In the genomic region with DNA sequence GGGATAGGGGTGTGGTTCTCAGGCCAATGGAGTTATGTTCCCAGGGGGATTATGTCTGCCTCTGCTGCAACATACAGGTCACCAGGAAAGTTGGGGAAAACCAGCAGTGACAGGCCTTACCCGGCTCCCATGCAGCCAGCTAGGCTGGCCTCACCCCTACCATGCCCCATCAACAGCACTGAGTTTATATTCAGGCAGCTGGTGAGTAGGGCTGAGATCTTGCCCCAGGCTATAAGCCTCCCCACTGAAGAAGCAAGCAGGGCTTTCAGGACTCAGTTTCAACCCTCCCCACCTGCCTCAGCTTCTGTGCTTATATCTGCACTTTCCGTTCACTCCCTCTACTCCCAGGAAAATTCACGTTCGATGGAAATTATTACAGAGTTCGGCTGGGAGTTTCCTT, we compare ENCODE assay signal across 37 cellular contexts.
"Had no signal": no experiment of that assay in that cellular context is flagged by ENCODE, and none has a peak within 500 bp of the region (broad histone marks: within the 10 kb centered on the region; RNA-seq: fewer than 3 reads in every experiment).

No MANE protein-coding gene starts in this region.

- FAIRE-seq: bronchial epithelial cell, TTC549 had no signal

- H3K4me3 ChIP-seq: adrenal gland, ascending aorta, cardiac muscle cell had no signal

- DNase-seq: activated CD4-positive, alpha-beta memory T cell treated with anti-CD3 and anti-CD28 coated beads, Interleukin-2, amount 10 ng/mL, durations not matched to agents 7 days and 5 days; activated CD4-positive, alpha-beta T cell treated with anti-CD3 and anti-CD28 coated beads for 1 hour; activated CD4-positive, alpha-beta T cell treated with anti-CD3 and anti-CD28 coated beads for 36 hours; activated CD4-positive, alpha-beta T cell treated with anti-CD3 and anti-CD28 coated beads for 48 hours; activated CD4-positive, alpha-beta T cell treated with anti-CD3 and anti-CD28 coated beads, Interleukin-2, amount 10 ng/mL, durations not matched to agents 7 days and 5 days; activated CD4-positive, alpha-beta T cell treated with anti-CD3 and anti-CD28 coated beads, Interleukin-2, amount 50 U/mL, for 48 hours; activated CD4-positive, CD25-positive, alpha-beta regulatory T cell; activated CD8-positive, alpha-beta memory T cell treated with anti-CD3 and anti-CD28 coated beads for 24 hours; activated CD8-positive, alpha-beta memory T cell treated with anti-CD3 and anti-CD28 coated beads, Interleukin-2, amount 10 ng/mL, durations not matched to agents 7 days and 5 days; activated CD8-positive, alpha-beta memory T cell treated with anti-CD3 and anti-CD28 coated beads, Interleukin-2, amount 50 U/mL, for 48 hours; activated CD8-positive, alpha-beta T cell treated with anti-CD3 and anti-CD28 coated beads, Interleukin-2, amount 10 ng/mL, durations not matched to agents 7 days and 5 days; activated effector memory CD4-positive, alpha-beta T cell treated with Interleukin-2 at 50 U/mL for 16 hours; activated gamma-delta T cell; activated naive CD4-positive, alpha-beta T cell treated with anti-CD3 and anti-CD28 coated beads, Interleukin-2, amount 10 ng/mL, durations not matched to agents 7 days and 5 days; activated naive CD4-positive, alpha-beta T cell treated with Interleukin-2 at 50 U/mL for 16 hours; activated T-cell treated with anti-CD3 and anti-CD28 coated beads, Interleukin-2, amount 50 U/mL, for 24 hours; activated T-cell treated with anti-CD3 and anti-CD28 coated beads, Interleukin-2, amount 50 U/mL, for 48 hours; adrenal gland; amniotic stem cell; caudate nucleus; cerebellar nuclear complex; T-helper 1 cell; T-helper 2 cell; T-helper 9 cell had no signal

- H3K27ac Mint-ChIP-seq: activated CD4-positive, alpha-beta memory T cell treated with anti-CD3 and anti-CD28 coated beads, Interleukin-2, amount 10 ng/mL, durations not matched to agents 7 days and 5 days; activated CD4-positive, alpha-beta T cell treated with anti-CD3 and anti-CD28 coated beads for 36 hours; activated CD4-positive, alpha-beta T cell treated with anti-CD3 and anti-CD28 coated beads, Interleukin-2, amount 10 ng/mL, durations not matched to agents 7 days and 5 days; activated CD8-positive, alpha-beta memory T cell treated with anti-CD3 and anti-CD28 coated beads, Interleukin-2, amount 10 ng/mL, durations not matched to agents 7 days and 5 days; activated CD8-positive, alpha-beta T cell treated with anti-CD3 and anti-CD28 coated beads, Interleukin-2, amount 10 ng/mL, durations not matched to agents 7 days and 5 days; activated naive CD4-positive, alpha-beta T cell treated with anti-CD3 and anti-CD28 coated beads, Interleukin-2, amount 10 ng/mL, durations not matched to agents 7 days and 5 days; activated naive CD4-positive, alpha-beta T cell treated with anti-CD3 and anti-CD28 coated beads, Interleukin-2, amount 50 U/mL, for 24 hours; activated naive CD8-positive, alpha-beta T cell; activated T-cell treated with anti-CD3 and anti-CD28 coated beads, Interleukin-2, amount 50 U/mL, for 24 hours; activated T-helper 2 cell treated with anti-CD3 and anti-CD28 coated beads, Interferon-gamma antibody, Interleukin-2, Interleukin-4, amounts not matched to agents 10 μg/mL and 5 μg/mL and 100 μg/mL, durations not matched to agents 14 hours and 24 hours and 36 hours; brain; T-helper 1 cell treated with Interleukin-12 subunit alpha and Interleukin-12 subunit beta and Interleukin-4 antibody, amounts not matched to agents 30 μg/mL and 1 μg/mL, for 36 hours; T-helper 2 cell treated with Interferon-gamma antibody and Interleukin-4, amounts not matched to agents 5 μg/mL and 100 μg/mL, for 36 hours had no signal

- H3K36me3 ChIP-seq: adrenal gland, ascending aorta, cardiac muscle cell had no signal

- H3K27ac ChIP-seq: adrenal gland, ascending aorta, cardiac muscle cell, VCaP had no signal

- H3K9me3 ChIP-seq: adrenal gland had no signal

- H3K4me1 Mint-ChIP-seq: activated CD4-positive, alpha-beta memory T cell treated with anti-CD3 and anti-CD28 coated beads, Interleukin-2, amount 10 ng/mL, durations not matched to agents 7 days and 5 days; activated CD4-positive, alpha-beta T cell treated with anti-CD3 and anti-CD28 coated beads for 36 hours; activated CD4-positive, alpha-beta T cell treated with anti-CD3 and anti-CD28 coated beads, Interleukin-2, amount 10 ng/mL, durations not matched to agents 7 days and 5 days; activated CD8-positive, alpha-beta memory T cell treated with anti-CD3 and anti-CD28 coated beads, Interleukin-2, amount 10 ng/mL, durations not matched to agents 7 days and 5 days; activated naive CD4-positive, alpha-beta T cell treated with anti-CD3 and anti-CD28 coated beads, Interleukin-2, amount 10 ng/mL, durations not matched to agents 7 days and 5 days; brain; central memory CD8-positive, alpha-beta T cell had no signal

- ATAC-seq: activated CD4-positive, alpha-beta T cell treated with anti-CD3 and anti-CD28 coated beads for 36 hours; activated CD4-positive, CD25-positive, alpha-beta regulatory T cell treated with anti-CD3 and anti-CD28 coated beads, Interleukin-2, amount 50 U/mL, for 24 hours; activated CD8-positive, alpha-beta memory T cell treated with anti-CD3 and anti-CD28 coated beads, Interleukin-2, amount 10 ng/mL, durations not matched to agents 7 days and 5 days; activated CD8-positive, alpha-beta T cell treated with anti-CD3 and anti-CD28 coated beads, Interleukin-2, amount 10 ng/mL, durations not matched to agents 7 days and 5 days had no signal

- H3K27me3 Mint-ChIP-seq: activated CD4-positive, alpha-beta memory T cell treated with anti-CD3 and anti-CD28 coated beads, Interleukin-2, amount 10 ng/mL, durations not matched to agents 7 days and 5 days; activated CD4-positive, alpha-beta T cell treated with anti-CD3 and anti-CD28 coated beads for 36 hours; activated naive CD4-positive, alpha-beta T cell treated with anti-CD3 and anti-CD28 coated beads, Interleukin-2, amount 10 ng/mL, durations not matched to agents 7 days and 5 days; activated naive CD4-positive, alpha-beta T cell treated with anti-CD3 and anti-CD28 coated beads, Interleukin-2, amount 50 U/mL, for 24 hours; activated naive CD8-positive, alpha-beta T cell; activated T-cell treated with anti-CD3 and anti-CD28 coated beads, Interleukin-2, amount 50 U/mL, for 24 hours had no signal

- H3K4me3 Mint-ChIP-seq: activated CD4-positive, alpha-beta memory T cell treated with anti-CD3 and anti-CD28 coated beads, Interleukin-2, amount 10 ng/mL, durations not matched to agents 7 days and 5 days; activated CD4-positive, alpha-beta T cell treated with anti-CD3 and anti-CD28 coated beads for 36 hours; activated CD4-positive, alpha-beta T cell treated with anti-CD3 and anti-CD28 coated beads, Interleukin-2, amount 10 ng/mL, durations not matched to agents 7 days and 5 days; activated CD8-positive, alpha-beta memory T cell treated with anti-CD3 and anti-CD28 coated beads, Interleukin-2, amount 10 ng/mL, durations not matched to agents 7 days and 5 days; activated CD8-positive, alpha-beta T cell treated with anti-CD3 and anti-CD28 coated beads, Interleukin-2, amount 10 ng/mL, durations not matched to agents 7 days and 5 days; activated naive CD4-positive, alpha-beta T cell treated with anti-CD3 and anti-CD28 coated beads, Interleukin-2, amount 10 ng/mL, durations not matched to agents 7 days and 5 days; activated naive CD4-positive, alpha-beta T cell treated with anti-CD3 and anti-CD28 coated beads, Interleukin-2, amount 50 U/mL, for 24 hours; activated naive CD8-positive, alpha-beta T cell; activated T-cell treated with anti-CD3 and anti-CD28 coated beads, Interleukin-2, amount 50 U/mL, for 24 hours; brain; central memory CD8-positive, alpha-beta T cell; T-helper 1 cell treated with Interleukin-12 subunit alpha and Interleukin-12 subunit beta and Interleukin-4 antibody, amounts not matched to agents 30 μg/mL and 1 μg/mL, for 36 hours; T-helper 2 cell treated with Interferon-gamma antibody and Interleukin-4, amounts not matched to agents 5 μg/mL and 100 μg/mL, for 36 hours had no signal

- H3K27me3 ChIP-seq: adrenal gland, ascending aorta, cardiac muscle cell had no signal

- H3K36me3 Mint-ChIP-seq: activated CD8-positive, alpha-beta memory T cell treated with anti-CD3 and anti-CD28 coated beads, Interleukin-2, amount 10 ng/mL, durations not matched to agents 7 days and 5 days; activated naive CD4-positive, alpha-beta T cell treated with anti-CD3 and anti-CD28 coated beads, Interleukin-2, amount 10 ng/mL, durations not matched to agents 7 days and 5 days had no signal

- H3K9me3 Mint-ChIP-seq: activated T-helper 2 cell treated with anti-CD3 and anti-CD28 coated beads, Interferon-gamma antibody, Interleukin-2, Interleukin-4, amounts not matched to agents 10 μg/mL and 5 μg/mL and 100 μg/mL, durations not matched to agents 14 hours and 24 hours and 36 hours had no signal

- H3K4me1 ChIP-seq: adrenal gland, ascending aorta had no signal
